ENCODE assay signal across 1 cellular context in the genomic region with DNA sequence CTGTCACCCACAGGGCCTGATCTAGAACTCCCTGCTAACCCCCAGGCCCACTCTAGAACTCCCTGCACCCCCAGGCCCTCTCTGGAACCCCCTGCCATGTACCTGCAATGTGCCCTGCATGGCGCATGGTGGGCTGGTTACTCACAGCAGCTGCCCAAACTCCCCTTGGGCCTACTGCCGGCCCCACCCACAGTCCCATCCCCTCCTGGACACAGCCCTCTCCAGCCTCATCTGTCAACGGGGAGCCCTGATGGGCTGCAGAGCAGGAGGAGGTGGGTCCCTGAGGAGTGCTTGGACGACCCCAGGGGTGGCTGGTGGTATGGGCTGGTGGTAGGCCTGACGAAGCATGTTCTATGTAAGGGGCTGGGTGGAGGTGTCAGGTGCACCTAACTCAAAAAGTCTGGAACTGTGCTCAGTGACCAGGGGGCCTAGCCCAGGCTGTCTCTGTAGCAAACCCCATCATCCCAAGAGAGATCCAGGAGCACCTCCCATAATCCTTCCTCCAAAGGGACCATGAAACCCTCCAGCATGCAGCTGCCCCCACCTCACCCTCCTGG.
TF ChIP-seq lines count a peak whose summit lies in the region.

No MANE protein-coding gene starts in this region.

TF ChIP-seq in H1, 55 proteins besides CTCF, POLR2A, EP300 and RAD21 (continued from another document):
- TF ChIP-seq SIN3A (conservative IDR thresholded peaks at IDR 0.05 in 1 of 2, IDR thresholded peaks at IDR 0.05 in 1 of 2; ENCODE audit: low read depth in 1 of 2, low read length in 2 of 2) (no peak), KDM4A (IDR thresholded peaks at IDR 0.05; ENCODE audit: low read depth, low read length, severe bottlenecking) (no peak), GABPA (IDR thresholded peaks at IDR 0.05; ENCODE audit: borderline replicate concordance, insufficient read depth, low read length) (no peak), HDAC2 (IDR thresholded peaks at IDR 0.05; ENCODE audit: borderline replicate concordance in 1 of 2, low read depth in 2 of 2, low read length in 2 of 2) (no peak)
